Comparison of ENCODE assay signal across 17 cellular contexts in genomic region chr2:221767106-221767878, GRCh38.
DNase-seq lines count a peak whose midpoint lies in the region; TF ChIP-seq lines count a peak whose summit lies in the region.
"Had no signal": no experiment of that assay in that cellular context is flagged by ENCODE, and none has a peak within 500 bp of the region (broad histone marks: within the 10 kb centered on the region; RNA-seq: fewer than 3 reads in every experiment).

No MANE protein-coding gene starts in this region.

- H4K20me1 ChIP-seq in fibroblast of lung (ENCODE audit: control insufficient read depth, extremely low read depth, insufficient read depth, low read length): no peaks in the 10 kb centered on the region
- H4K20me1 ChIP-seq in OCI-LY7 (ENCODE audit: insufficient read depth, low read length): no peaks in the 10 kb centered on the region
- H4K20me1 ChIP-seq: BLaER1 had no signal

- no peaks in the 10 kb centered on the region for H3K9me3 Mint-ChIP-seq in type B pancreatic cell

- H3K4me2 ChIP-seq in fibroblast of lung (ENCODE audit: extremely low read depth, insufficient read depth, low read length) (no peak overlapping the region), OCI-LY7 (ENCODE audit: low read length) (no peak overlapping the region)
- H3K4me2 ChIP-seq: BLaER1, SK-N-SH had no signal

- TF ChIP-seq CTCF in fibroblast of lung (conservative IDR thresholded peaks at IDR 0.05 in 1 of 2, IDR thresholded peaks at IDR 0.05 in 1 of 2; ENCODE audit: low read depth in 1 of 2, low read length in 2 of 2): no peak
- no peak for TF ChIP-seq CTCF in type B pancreatic cell (conservative IDR thresholded peaks at IDR 0.05)
- TF ChIP-seq CTCF in OCI-LY7 (conservative IDR thresholded peaks at IDR 0.05; ENCODE audit: low read length): no peak

- CTCF ChIA-PET in OCI-LY7 (lab: Charles Lee; ENCODE audit: unreplicated experiment): no interaction called here

- no TSS peak for BruUV-seq in OCI-LY7 (replicated peaks; lab: Mats Ljungman, UMichigan)

- intact Hi-C loops in OCI-LY7 (cut with micrococcal nuclease; ENCODE audit: unreplicated experiment): no loop called here

- no peaks in the 10 kb centered on the region for H3K36me3 ChIP-seq in fibroblast of lung (ENCODE audit: control insufficient read depth, insufficient read depth, low read length)
- H3K36me3 ChIP-seq in OCI-LY7 (ENCODE audit: insufficient read depth, low read length): no peaks in the 10 kb centered on the region
- H3K36me3 ChIP-seq: BLaER1 had no signal

- peak overlapping the region; percentile 17 for H3K27ac Mint-ChIP-seq in type B pancreatic cell
- H3K27ac Mint-ChIP-seq: CD8-positive, alpha-beta memory T cell had no signal

- no peaks in the 10 kb centered on the region for H3K27me3 ChIP-seq in fibroblast of lung (ENCODE audit: control insufficient read depth, insufficient read depth, low read length)
- H3K27me3 ChIP-seq: BLaER1 had no signal

- no peaks in the 10 kb centered on the region for H3K9me3 ChIP-seq in fibroblast of lung (ENCODE audit: control insufficient read depth, insufficient read depth, low read depth, low read length)
- H3K9me3 ChIP-seq in OCI-LY7 (ENCODE audit: low read length): no peaks in the 10 kb centered on the region
- H3K9me3 ChIP-seq: BLaER1, SK-N-SH had no signal

- H2AFZ ChIP-seq in fibroblast of lung (ENCODE audit: low read length) (no peak overlapping the region), OCI-LY7 (ENCODE audit: low read length) (no peak overlapping the region)

- DNase-seq in NCI-H2171 treated with DMSO at 0.1 percent for 48 hours (lab: John Stamatoyannopoulos, UW) (peak; percentile 38), NCI-H2171 (lab: John Stamatoyannopoulos, UW) (no peak), NCI-H69 (lab: John Stamatoyannopoulos, UW) (peak; percentile 31), fibroblast of lung (ENCODE audit: low read depth in 2 of 2) (peak; percentile 30 to 38), type B pancreatic cell (ENCODE audit: extremely low spot score, unreplicated experiment) (no peak), OCI-LY7 (ENCODE audit: low spot score) (no peak), GOT3 (lab: John Stamatoyannopoulos, UW) (no peak), UCSD-AML1 (lab: John Stamatoyannopoulos, UW; ENCODE audit: unreplicated experiment) (no peak)
- DNase-seq: 8988T; CD8-positive, alpha-beta memory T cell; KBM-7; NCI-H1092; NCI-H526; Right ventricle myocardium superior; SK-N-SH; T-helper 1 cell had no signal

- no peak overlapping the region for H3K4me3 Mint-ChIP-seq in type B pancreatic cell
- H3K4me3 Mint-ChIP-seq: CD8-positive, alpha-beta memory T cell had no signal

- H3K4me1 Mint-ChIP-seq in type B pancreatic cell (ENCODE audit: unreplicated experiment): peaks cover 13% of the 10 kb centered on the region
- H3K4me1 Mint-ChIP-seq: CD8-positive, alpha-beta memory T cell had no signal

- H3K36me3 Mint-ChIP-seq in type B pancreatic cell: no peaks in the 10 kb centered on the region
- H3K36me3 Mint-ChIP-seq: CD8-positive, alpha-beta memory T cell had no signal

- H3K9ac ChIP-seq in fibroblast of lung (ENCODE audit: insufficient read depth, low read length): no peak overlapping the region
- H3K9ac ChIP-seq: BLaER1, SK-N-SH had no signal

- H3K4me1 ChIP-seq in fibroblast of lung (ENCODE audit: control insufficient read depth, extremely low read depth, insufficient read depth, low read length) (no peaks in the 10 kb centered on the region), OCI-LY7 (ENCODE audit: insufficient read depth, low read length, poor library complexity, severe bottlenecking) (no peaks in the 10 kb centered on the region)
- H3K4me1 ChIP-seq: BLaER1 had no signal

- H3K79me2 ChIP-seq in fibroblast of lung (ENCODE audit: control insufficient read depth, insufficient read depth, low read length): no peaks in the 10 kb centered on the region
- H3K79me2 ChIP-seq in OCI-LY7 (ENCODE audit: insufficient read depth, low read depth, low read length): no peaks in the 10 kb centered on the region

- peaks cover 9% of the 10 kb centered on the region for H3K27me3 Mint-ChIP-seq in type B pancreatic cell
- H3K27me3 Mint-ChIP-seq: CD8-positive, alpha-beta memory T cell had no signal

- H3K9me2 ChIP-seq in OCI-LY7 (ENCODE audit: insufficient read depth, low read length): no peaks in the 10 kb centered on the region
- H3K9me2 ChIP-seq: SK-N-SH had no signal

- no peak overlapping the region for H3K27ac ChIP-seq in fibroblast of lung (ENCODE audit: insufficient read depth, low read length)
- no peak overlapping the region for H3K27ac ChIP-seq in OCI-LY7 (ENCODE audit: low read depth, low read length, poor library complexity, severe bottlenecking)
- H3K27ac ChIP-seq: BLaER1 had no signal

- POLR2A ChIA-PET in OCI-LY7 (lab: Charles Lee): interaction anchor here (0.6 kb wide), 1 partner anchor 94 kb away, joined by 3 read pairs; no protein-coding TSS in a partner anchor

- H3K4me3 ChIP-seq in fibroblast of lung (replicated peaks in 1 of 4; ENCODE audit: control extremely low read depth in 1 of 4, insufficient read depth in 1 of 4, low read depth in 3 of 4, low read length in 4 of 4) (no peak overlapping the region), OCI-LY7 (ENCODE audit: low read depth, low read length, poor library complexity, severe bottlenecking) (no peak overlapping the region)
- H3K4me3 ChIP-seq: BLaER1 had no signal

Comparison
In these comparisons a context has a peak if more than half of its experiments do, and no peak if none do; other contexts are left out.
1. DNase-seq: peak in NCI-H2171 treated with DMSO at 0.1 percent for 48 hours (single experiment), NCI-H69 (single experiment) and fibroblast of lung (2 of 2); none in NCI-H2171 (single experiment), type B pancreatic cell (single experiment), OCI-LY7 (single experiment), GOT3 (single experiment) and UCSD-AML1 (single experiment).